8 cellular contexts compared by ENCODE assay signal in genomic region chr5:37370550-37370863, GRCh38. TPM values are rescaled to one million over a fixed set of nuclear protein-coding genes. Genes with fewer than 3 reads are reported as not detected.
DNase-seq lines count a peak whose midpoint lies in the region; ATAC-seq and TF ChIP-seq lines count a peak whose summit lies in the region.

No MANE protein-coding gene starts in this region.

- H3K9me3 Mint-ChIP-seq in dendritic cell treated with granulocyte-macrophage colony-stimulating factor and Interleukin-4, amounts not matched to agents 40 ng/mL and 50 ng/mL, for 4 days = no peaks in the 10 kb centered on the region
- no peaks in the 10 kb centered on the region for H3K9me3 Mint-ChIP-seq in neural crest cell

- H3K27ac Mint-ChIP-seq in dendritic cell treated with granulocyte-macrophage colony-stimulating factor and Interleukin-4, amounts not matched to agents 40 ng/mL and 50 ng/mL, for 4 days = peak overlapping the region; percentile 95
- peak overlapping the region; percentile 100 for H3K27ac Mint-ChIP-seq in neural crest cell (ENCODE audit: unreplicated experiment)

- intact Hi-C loops in dendritic cell treated with granulocyte-macrophage colony-stimulating factor and Interleukin-4, amounts not matched to agents 40 ng/mL and 50 ng/mL, for 4 days (cut with micrococcal nuclease) = loop anchor here (5.0 to 10.0 kb wide), 3 partner anchors 646 to 1894 kb away; partner anchors contain the start of genes LMBRD2 and SKP2

- no peak for TF ChIP-seq CTCF in neural crest cell (conservative IDR thresholded peaks at IDR 0.05)

- H3K4me1 Mint-ChIP-seq in dendritic cell treated with granulocyte-macrophage colony-stimulating factor and Interleukin-4, amounts not matched to agents 40 ng/mL and 50 ng/mL, for 4 days (ENCODE audit: low read depth) = peaks cover 27% of the 10 kb centered on the region
- H3K4me1 Mint-ChIP-seq in neural crest cell = peaks cover 31% of the 10 kb centered on the region

- peak; percentile 57 for DNase-seq in NCI-H345 (lab: John Stamatoyannopoulos, UW)
- DNase-seq in NCI-H345 treated with DMSO at 0.1 percent for 48 hours (lab: John Stamatoyannopoulos, UW; ENCODE audit: unreplicated experiment) = no peak
- peak; percentile 0 for DNase-seq in LHCN-M2 (ENCODE audit: low read depth)
- no peak for DNase-seq in neural crest cell (ENCODE audit: low read depth, low spot score)
- DNase-seq in NCI-H2107 (lab: John Stamatoyannopoulos, UW) = no peak
- DNase-seq in NCI-H2196 (lab: John Stamatoyannopoulos, UW; ENCODE audit: unreplicated experiment) = no peak

- H3K27me3 Mint-ChIP-seq in dendritic cell treated with granulocyte-macrophage colony-stimulating factor and Interleukin-4, amounts not matched to agents 40 ng/mL and 50 ng/mL, for 4 days = no peaks in the 10 kb centered on the region
- H3K27me3 Mint-ChIP-seq in neural crest cell (ENCODE audit: low read depth) = peaks cover 24% of the 10 kb centered on the region

- peak overlapping the region; percentile 100 for H3K4me3 Mint-ChIP-seq in dendritic cell treated with granulocyte-macrophage colony-stimulating factor and Interleukin-4, amounts not matched to agents 40 ng/mL and 50 ng/mL, for 4 days
- H3K4me3 Mint-ChIP-seq in neural crest cell = peak overlapping the region; percentile 93

- ATAC-seq in HG03432 (IDR thresholded peaks at IDR 0.05; ENCODE audit: unreplicated experiment) = no peak

- H3K36me3 Mint-ChIP-seq in dendritic cell treated with granulocyte-macrophage colony-stimulating factor and Interleukin-4, amounts not matched to agents 40 ng/mL and 50 ng/mL, for 4 days (ENCODE audit: low read depth) = peaks cover 22% of the 10 kb centered on the region
- H3K36me3 Mint-ChIP-seq in neural crest cell (ENCODE audit: low read depth) = peaks cover 3% of the 10 kb centered on the region

RNA-seq across cellular contexts. Expression of gene NUP155, which starts 0.4 kb away (rescaled TPM):
- 47.0 and 47.5 TPM in 2 replicates for total RNA-seq in LHCN-M2 (2014; rRNA removed)
- 10.8 TPM for polyA plus RNA-seq in LHCN-M2 (2012)
- total RNA-seq in neural crest cell = 66.3 and 72.6 TPM in 2 replicates

RNA-seq across cellular contexts. Expression of gene WDR70, which starts 8.6 kb away (rescaled TPM):
- total RNA-seq in LHCN-M2 (2014; rRNA removed) (22.4 and 26.5 TPM in 2 replicates), neural crest cell (46.5 and 52.0 TPM in 2 replicates)
- polyA plus RNA-seq in LHCN-M2 (2012) = 23.7 TPM

Comparison
In these comparisons a context has a peak if more than half of its experiments do, and no peak if none do; other contexts are left out.
1. DNase-seq: peak in NCI-H345 (single experiment) and LHCN-M2 (single experiment); none in NCI-H345 treated with DMSO at 0.1 percent for 48 hours (single experiment), neural crest cell (single experiment), NCI-H2107 (single experiment) and NCI-H2196 (single experiment).